19 cellular contexts compared by ENCODE assay signal in genomic region chr17:59627269-59627668, GRCh38. TPM values are rescaled to one million over a fixed set of nuclear protein-coding genes. Genes with fewer than 3 reads are reported as not detected.
DNase-seq lines count a peak whose midpoint lies in the region; ATAC-seq and TF ChIP-seq lines count a peak whose summit lies in the region.
"Had no signal": no experiment of that assay in that cellular context is flagged by ENCODE, and none has a peak within 500 bp of the region (broad histone marks: within the 10 kb centered on the region; RNA-seq: fewer than 3 reads in every experiment).

No MANE protein-coding gene starts in this region.

- peak overlapping the region; percentile 3 for H3K4me3 Mint-ChIP-seq in activated T-helper 17 cell treated with anti-CD3 and anti-CD28 coated beads, Interleukin-2, amount 50 U/mL, for 72 hours
- H3K4me3 Mint-ChIP-seq: naive thymus-derived CD8-positive, alpha-beta T cell had no signal

- H3K27me3 Mint-ChIP-seq in activated T-helper 17 cell treated with anti-CD3 and anti-CD28 coated beads, Interleukin-2, amount 50 U/mL, for 72 hours: no peaks in the 10 kb centered on the region
- H3K27me3 Mint-ChIP-seq: brain; naive thymus-derived CD8-positive, alpha-beta T cell had no signal

- no TSS peak for BruUV-seq in A673 (replicated peaks; lab: Mats Ljungman, UMichigan)

- POLR2A ChIA-PET in A673 (lab: Charles Lee; ENCODE audit: low non-redundant PET): interaction anchor here (0.7 kb wide), 1 partner anchor 453 kb away, joined by 3 read pairs; no protein-coding TSS in a partner anchor

- H3K4me1 ChIP-seq in A673 (ENCODE audit: insufficient read depth, low read length, poor library complexity, severe bottlenecking) (peaks cover 43% of the 10 kb centered on the region), lower lobe of right lung (peaks cover 88% of the 10 kb centered on the region)

- CTCF ChIA-PET in A673 (lab: Charles Lee): no interaction called here

- H3K4me1 Mint-ChIP-seq in activated T-helper 17 cell treated with anti-CD3 and anti-CD28 coated beads, Interleukin-2, amount 50 U/mL, for 72 hours: peaks cover 35% of the 10 kb centered on the region

- H3K4me3 ChIP-seq in A673 (ENCODE audit: low read depth, low read length, poor library complexity, severe bottlenecking) (no peak overlapping the region), lower lobe of right lung (no peak overlapping the region)
- H3K4me3 ChIP-seq: HAP-1, K562, left lung, SJSA1, tibial artery had no signal

- DNase-seq in A673 (ENCODE audit: low spot score): no peak
- DNase-seq in HCEC 1CT: peak; percentile 63
- no peak for DNase-seq in lower lobe of right lung
- no peak for DNase-seq in dedifferentiated amniotic fluid mesenchymal stem cell (ENCODE audit: extremely low spot score)
- DNase-seq in COLO668 (lab: John Stamatoyannopoulos, UW; ENCODE audit: unreplicated experiment): no peak
- DNase-seq in NCI-H748 treated with DMSO at 0.1 percent for 48 hours (lab: John Stamatoyannopoulos, UW): no peak
- DNase-seq: activated gamma-delta T cell; BE2C; left lung; naive thymus-derived CD8-positive, alpha-beta T cell; NCI-H1105 treated with DMSO at 0.1 percent for 48 hours; stimulated activated CD4-positive, alpha-beta T cell treated with anti-CD3 and anti-CD28 coated beads, Interleukin-2, amount 100 ng/mL, for 24 hours; tibial artery had no signal

- peaks cover 73% of the 10 kb centered on the region for H3K36me3 Mint-ChIP-seq in activated T-helper 17 cell treated with anti-CD3 and anti-CD28 coated beads, Interleukin-2, amount 50 U/mL, for 72 hours (ENCODE audit: low read depth)

- no peaks in the 10 kb centered on the region for H3K9me3 Mint-ChIP-seq in activated T-helper 17 cell treated with anti-CD3 and anti-CD28 coated beads, Interleukin-2, amount 50 U/mL, for 72 hours
- H3K9me3 Mint-ChIP-seq: naive thymus-derived CD8-positive, alpha-beta T cell had no signal

- no peaks in the 10 kb centered on the region for H3K36me3 ChIP-seq in A673 (ENCODE audit: insufficient read depth, low read length, poor library complexity, severe bottlenecking)
- no peaks in the 10 kb centered on the region for H3K36me3 ChIP-seq in lower lobe of right lung
- H3K36me3 ChIP-seq: left lung, tibial artery had no signal

- TF ChIP-seq CTCF in A673 (conservative IDR thresholded peaks at IDR 0.05; ENCODE audit: low read depth, low read length) (no peak), lower lobe of right lung (IDR thresholded peaks at IDR 0.05) (no peak)

- H3K27ac ChIP-seq in A673 (ENCODE audit: low read depth, low read length, poor library complexity, severe bottlenecking) (peak overlapping the region; percentile 18), lower lobe of right lung (peak overlapping the region; percentile 1)
- H3K27ac ChIP-seq: SJSA1, tibial artery had no signal

- H3K27ac Mint-ChIP-seq in activated T-helper 17 cell treated with anti-CD3 and anti-CD28 coated beads, Interleukin-2, amount 50 U/mL, for 72 hours: peak overlapping the region; percentile 11

- no peak for ATAC-seq in activated T-helper 17 cell treated with anti-CD3 and anti-CD28 coated beads, Interleukin-2, amount 50 U/mL, for 72 hours (replicated peaks)
- ATAC-seq in lower lobe of right lung (no peak), HG03159 (IDR thresholded peaks at IDR 0.05; ENCODE audit: unreplicated experiment) (no peak)
- ATAC-seq: K562; naive thymus-derived CD8-positive, alpha-beta T cell had no signal

- intact Hi-C loops in A673 (cut with micrococcal nuclease; ENCODE audit: unreplicated experiment): no loop called here
- intact Hi-C loops in lower lobe of right lung (cut with DNase I): no loop called here

- H3K9me3 ChIP-seq in A673 (ENCODE audit: low read depth, low read length, poor library complexity, severe bottlenecking): no peaks in the 10 kb centered on the region
- H3K9me3 ChIP-seq in lower lobe of right lung: no peaks in the 10 kb centered on the region
- H3K9me3 ChIP-seq: BE2C, HAP-1, left lung, SJSA1, tibial artery had no signal

- H3K27me3 ChIP-seq in A673 (replicated peaks; ENCODE audit: insufficient read depth, low read depth, low read length, poor library complexity): no peaks in the 10 kb centered on the region
- H3K27me3 ChIP-seq in lower lobe of right lung (ENCODE audit: low read depth): no peaks in the 10 kb centered on the region
- H3K27me3 ChIP-seq: BE2C, left lung, SJSA1, tibial artery had no signal

RNA-seq across cellular contexts. Expression of gene CLTC, which starts 7.6 kb away (rescaled TPM):
- total RNA-seq in A673 (2021): 313 and 321 TPM in 2 replicates
- total RNA-seq in activated T-helper 17 cell treated with anti-CD3 and anti-CD28 coated beads, Interleukin-2, amount 50 U/mL, for 72 hours: 100 to 1,000 TPM; 162 to 200 TPM
- total RNA-seq in lower lobe of right lung: 220 TPM
